10 cellular contexts compared by ENCODE assay signal in genomic region chr3:128922804-128923459, GRCh38. TPM values are rescaled to one million over a fixed set of nuclear protein-coding genes. Genes with fewer than 3 reads are reported as not detected.
DNase-seq lines count a peak whose midpoint lies in the region; ATAC-seq and TF ChIP-seq lines count a peak whose summit lies in the region.
"Had no signal": no experiment of that assay in that cellular context is flagged by ENCODE, and none has a peak within 500 bp of the region (broad histone marks: within the 10 kb centered on the region; RNA-seq: fewer than 3 reads in every experiment).

No MANE protein-coding gene starts in this region.

- H3K23ac ChIP-seq in neuronal stem cell (ENCODE audit: low read depth, low read length, poor library complexity) = no peak overlapping the region

- H3K27ac ChIP-seq in thymus (ENCODE audit: low read depth) (peak overlapping the region; percentile 86), neuronal stem cell (replicated peaks; ENCODE audit: low read length) (no peak overlapping the region), dorsolateral prefrontal cortex (no peak overlapping the region)

- H3K4me1 ChIP-seq in thymus (ENCODE audit: control insufficient read depth, insufficient read depth, low read length) = no peaks in the 10 kb centered on the region
- no peaks in the 10 kb centered on the region for H3K4me1 ChIP-seq in neuronal stem cell (ENCODE audit: control insufficient read depth in 2 of 2, insufficient read depth in 1 of 2, low read depth in 1 of 2, low read length in 2 of 2)

- TF ChIP-seq CTCF in dorsolateral prefrontal cortex (IDR thresholded peaks at IDR 0.05 in 54 of 56, conservative IDR thresholded peaks at IDR 0.05 in 2 of 56; ENCODE audit: low read depth in 1 of 56, partially characterized antibody in 56 of 56) = no peak

- H2AK5ac ChIP-seq in neuronal stem cell (ENCODE audit: low read depth, low read length) = no peak overlapping the region

- H3K9me3 ChIP-seq in thymus (ENCODE audit: control insufficient read depth) = peaks cover 10% of the 10 kb centered on the region
- H3K9me3 ChIP-seq in neuronal stem cell (replicated peaks in 1 of 2; ENCODE audit: control insufficient read depth in 2 of 2, insufficient read depth in 1 of 2, low read depth in 1 of 2, low read length in 2 of 2) = peaks cover 13 to 64% of the 10 kb centered on the region in 2 donors

- H3K4me3 ChIP-seq in thymus (ENCODE audit: low read length) (peak overlapping the region; percentile 23), neuronal stem cell (ENCODE audit: low read length in 2 of 2) (no peak overlapping the region), dorsolateral prefrontal cortex (no peak overlapping the region)

- H3K4me2 ChIP-seq in neuronal stem cell (ENCODE audit: insufficient read depth, low read length, poor library complexity, severe bottlenecking) = no peak overlapping the region

- ATAC-seq in sciatic nerve = no peak
- ATAC-seq: esophagus mucosa had no signal

- H2BK120ac ChIP-seq in neuronal stem cell (ENCODE audit: low read depth, low read length) = no peak overlapping the region

- H2AFZ ChIP-seq in neuronal stem cell (ENCODE audit: low read length) = no peak overlapping the region

- no peak overlapping the region for H3K14ac ChIP-seq in neuronal stem cell (ENCODE audit: low read length)

- H3K27me3 Mint-ChIP-seq in activated T-helper 2 cell treated with anti-CD3 and anti-CD28 coated beads, Interferon-gamma antibody, Interleukin-2, Interleukin-4, amounts not matched to agents 10 μg/mL and 5 μg/mL and 100 μg/mL, durations not matched to agents 14 hours and 24 hours and 36 hours (ENCODE audit: low read depth) = peaks cover 2% of the 10 kb centered on the region

- peak overlapping the region; percentile 78 for H3K27ac Mint-ChIP-seq in activated T-helper 2 cell treated with anti-CD3 and anti-CD28 coated beads, Interferon-gamma antibody, Interleukin-2, Interleukin-4, amounts not matched to agents 10 μg/mL and 5 μg/mL and 100 μg/mL, durations not matched to agents 14 hours and 24 hours and 36 hours
- H3K27ac Mint-ChIP-seq: mesothelial cell of epicardium had no signal

- 28% methylated on average over 10 of the region's 10 CpGs for WGBS in thymus
- no CpG with 5 or more reads among the region's 10 CpGs for WGBS in neuronal stem cell (ENCODE audit: extremely low coverage in 2 of 2, insufficient read length in 2 of 2, insufficient replicate concordance in 1 of 2), 2 donors

- no peak overlapping the region for H4K8ac ChIP-seq in neuronal stem cell (ENCODE audit: low read depth, low read length)

- H3K9ac ChIP-seq in neuronal stem cell (ENCODE audit: low read depth, low read length, poor library complexity) = no peak overlapping the region

- peaks cover 66% of the 10 kb centered on the region for H3K36me3 Mint-ChIP-seq in activated T-helper 2 cell treated with anti-CD3 and anti-CD28 coated beads, Interferon-gamma antibody, Interleukin-2, Interleukin-4, amounts not matched to agents 10 μg/mL and 5 μg/mL and 100 μg/mL, durations not matched to agents 14 hours and 24 hours and 36 hours (ENCODE audit: low read depth)

- H3K4me1 Mint-ChIP-seq in activated T-helper 2 cell treated with anti-CD3 and anti-CD28 coated beads, Interferon-gamma antibody, Interleukin-2, Interleukin-4, amounts not matched to agents 10 μg/mL and 5 μg/mL and 100 μg/mL, durations not matched to agents 14 hours and 24 hours and 36 hours (ENCODE audit: low read depth) = peaks cover 23% of the 10 kb centered on the region
- H3K4me1 Mint-ChIP-seq: mesothelial cell of epicardium had no signal

- H3K9me3 Mint-ChIP-seq in activated T-helper 2 cell treated with anti-CD3 and anti-CD28 coated beads, Interferon-gamma antibody, Interleukin-2, Interleukin-4, amounts not matched to agents 10 μg/mL and 5 μg/mL and 100 μg/mL, durations not matched to agents 14 hours and 24 hours and 36 hours = peaks cover 53% of the 10 kb centered on the region

- no peak overlapping the region for H2BK5ac ChIP-seq in neuronal stem cell (ENCODE audit: low read length)

- H3K18ac ChIP-seq in neuronal stem cell (ENCODE audit: low read length) = no peak overlapping the region

- H3K27me3 ChIP-seq in thymus (ENCODE audit: control insufficient read depth, insufficient read depth) = no peaks in the 10 kb centered on the region
- no peaks in the 10 kb centered on the region for H3K27me3 ChIP-seq in neuronal stem cell (ENCODE audit: control insufficient read depth in 3 of 3, insufficient read depth in 3 of 3, low read depth in 1 of 3, low read length in 3 of 3)
- no peaks in the 10 kb centered on the region for H3K27me3 ChIP-seq in dorsolateral prefrontal cortex

- no peaks in the 10 kb centered on the region for H3K36me3 ChIP-seq in thymus (ENCODE audit: control insufficient read depth, insufficient read depth)
- peaks cover 0 to 22% of the 10 kb centered on the region in 2 donors for H3K36me3 ChIP-seq in neuronal stem cell (replicated peaks in 1 of 2; ENCODE audit: control insufficient read depth in 2 of 2, insufficient read depth in 2 of 2, low read length in 2 of 2)

- no peak overlapping the region for H2BK12ac ChIP-seq in neuronal stem cell (ENCODE audit: low read length)

- H3K79me1 ChIP-seq in neuronal stem cell (ENCODE audit: low read depth, low read length) = peaks cover 3% of the 10 kb centered on the region

- H3K4me3 Mint-ChIP-seq in activated T-helper 2 cell treated with anti-CD3 and anti-CD28 coated beads, Interferon-gamma antibody, Interleukin-2, Interleukin-4, amounts not matched to agents 10 μg/mL and 5 μg/mL and 100 μg/mL, durations not matched to agents 14 hours and 24 hours and 36 hours (ENCODE audit: low read depth) = peak overlapping the region; percentile 58
- H3K4me3 Mint-ChIP-seq: mesothelial cell of epicardium had no signal

- no peak overlapping the region for H2BK15ac ChIP-seq in neuronal stem cell (ENCODE audit: low read length)

- DNase-seq in activated CD4-positive, CD25-positive, alpha-beta regulatory T cell (lab: John Stamatoyannopoulos, UW) = peak in 3 of 4 experiments; percentile 8 to 18 (median 12)
- DNase-seq in activated T-helper 2 cell treated with anti-CD3 and anti-CD28 coated beads, Interferon-gamma antibody, Interleukin-2, Interleukin-4, amounts not matched to agents 10 μg/mL and 5 μg/mL and 100 μg/mL, durations not matched to agents 14 hours and 24 hours and 36 hours (ENCODE audit: low spot score) = peak; percentile 37
- DNase-seq in sciatic nerve (ENCODE audit: low spot score) (peak; percentile 35), nucleus accumbens (lab: John Stamatoyannopoulos, UW) (no peak), neuronal stem cell (ENCODE audit: low spot score) (no peak), dorsolateral prefrontal cortex (no peak)
- DNase-seq: NCI-H510A treated with DMSO at 0.1 percent for 48 hours had no signal

- intact Hi-C loops in activated T-helper 2 cell treated with anti-CD3 and anti-CD28 coated beads, Interferon-gamma antibody, Interleukin-2, Interleukin-4, amounts not matched to agents 10 μg/mL and 5 μg/mL and 100 μg/mL, durations not matched to agents 14 hours and 24 hours and 36 hours (cut with micrococcal nuclease) = loop anchor here (2.0 kb wide), 1 partner anchor 44 kb away; the partner anchor contains the start of gene ACAD9
- intact Hi-C loops in sciatic nerve (cut with DNase I) (no loop called here), dorsolateral prefrontal cortex (cut with DNase I) (no loop called here)

- no peak overlapping the region for H4K91ac ChIP-seq in neuronal stem cell (ENCODE audit: low read depth, low read length, poor library complexity)

- no peak overlapping the region for H3K4ac ChIP-seq in neuronal stem cell (ENCODE audit: low read length)

RNA-seq across cellular contexts. Expression of gene ACAD9, which starts 43.5 kb away (rescaled TPM):
- total RNA-seq in activated T-helper 2 cell treated with anti-CD3 and anti-CD28 coated beads, Interferon-gamma antibody, Interleukin-2, Interleukin-4, amounts not matched to agents 10 μg/mL and 5 μg/mL and 100 μg/mL, durations not matched to agents 14 hours and 24 hours and 36 hours = 60.8 and 68.9 TPM in 2 replicates
- 54.0 TPM for total RNA-seq in sciatic nerve
- 25.4 TPM for polyA plus RNA-seq in thymus
- 23.2 TPM for polyA plus RNA-seq in neuronal stem cell (2013, experiment 1 of 2)
- 22.6 TPM for polyA plus RNA-seq in neuronal stem cell (2013, experiment 2 of 2)
- total RNA-seq in dorsolateral prefrontal cortex = 10 to 100 TPM; 36.3 to 64.1 (median 51.0) TPM

Comparison
In these comparisons a context has a peak if more than half of its experiments do, and no peak if none do; other contexts are left out.
1. DNase-seq: peak in activated CD4-positive, CD25-positive, alpha-beta regulatory T cell (3 of 4), activated T-helper 2 cell treated with anti-CD3 and anti-CD28 coated beads, Interferon-gamma antibody, Interleukin-2, Interleukin-4, amounts not matched to agents 10 μg/mL and 5 μg/mL and 100 μg/mL, durations not matched to agents 14 hours and 24 hours and 36 hours (single experiment) and sciatic nerve (single experiment); none in nucleus accumbens (0 of 56), neuronal stem cell (single experiment) and dorsolateral prefrontal cortex (0 of 10).